Comparison of ENCODE assay signal across 9 cellular contexts in genomic region chr7:74092964-74093339, GRCh38. TPM values are rescaled to one million over a fixed set of nuclear protein-coding genes. Genes with fewer than 3 reads are reported as not detected.
DNase-seq lines count a peak whose midpoint lies in the region; ATAC-seq and TF ChIP-seq lines count a peak whose summit lies in the region.
"Had no signal": no experiment of that assay in that cellular context is flagged by ENCODE, and none has a peak within 500 bp of the region (broad histone marks: within the 10 kb centered on the region; RNA-seq: fewer than 3 reads in every experiment).

No MANE protein-coding gene starts in this region.

- no peak overlapping the region for H3K4me3 ChIP-seq in cardiac fibroblast (replicated peaks in 1 of 2; ENCODE audit: low read depth in 2 of 2, low read length in 2 of 2)
- no peak overlapping the region for H3K4me3 ChIP-seq in naive thymus-derived CD4-positive, alpha-beta T cell (ENCODE audit: low read length)

- H3K27me3 ChIP-seq in naive thymus-derived CD4-positive, alpha-beta T cell (ENCODE audit: control insufficient read depth in 2 of 2, insufficient read depth in 2 of 2, low read length in 2 of 2), result no peaks in the 10 kb centered on the region

- H3K9me3 ChIP-seq in naive thymus-derived CD4-positive, alpha-beta T cell (ENCODE audit: control insufficient read depth in 2 of 3, low read length in 3 of 3), result peaks cover 0 to 3% (median 0%) of the 10 kb centered on the region in 3 experiments

- peaks cover 0 to 2% (median 0%) of the 10 kb centered on the region in 11 donors for H3K9me3 Mint-ChIP-seq in naive thymus-derived CD4-positive, alpha-beta T cell

- H3K36me3 ChIP-seq in naive thymus-derived CD4-positive, alpha-beta T cell (ENCODE audit: control insufficient read depth in 2 of 3, insufficient read depth in 3 of 3, low read length in 3 of 3), result peaks cover 0 to 14% (median 0%) of the 10 kb centered on the region in 3 experiments

- CTCF ChIA-PET in naive thymus-derived CD4-positive, alpha-beta T cell (lab: Charles Lee), result no interaction called here

- H3K36me3 Mint-ChIP-seq in naive thymus-derived CD4-positive, alpha-beta T cell, result peaks cover 3 to 20% (median 11%) of the 10 kb centered on the region in 5 donors

- POLR2A ChIA-PET in naive thymus-derived CD4-positive, alpha-beta T cell (lab: Charles Lee), result no interaction called here

- H3K4me3 Mint-ChIP-seq in naive thymus-derived CD4-positive, alpha-beta T cell, result peak overlapping the region in 3 of 10 donors; percentile 34 to 89 (median 87)

- TF ChIP-seq CTCF in cardiac fibroblast (IDR thresholded peaks at IDR 0.05; ENCODE audit: low read depth, low read length), result no peak

- intact Hi-C loops in naive thymus-derived CD4-positive, alpha-beta T cell (cut with micrococcal nuclease), result loop anchor here in 1 of 2 donors (10.0 kb wide), 1 partner anchor 202 kb away; no protein-coding TSS in a partner anchor

- H3K4me1 ChIP-seq in naive thymus-derived CD4-positive, alpha-beta T cell (ENCODE audit: control insufficient read depth in 2 of 2, insufficient read depth in 2 of 2, low read length in 2 of 2), result peaks cover 11 to 16% of the 10 kb centered on the region in 2 donors

- in situ Hi-C loops in ACHN (cut with HindIII; ENCODE audit: low pct_ligation_motif_present, low pct_unique_long_range_greater_than_20kb, low sequenced_read_pairs), result no loop called here

- H3K27me3 Mint-ChIP-seq in naive thymus-derived CD4-positive, alpha-beta T cell, result no peaks in the 10 kb centered on the region

- peak; percentile 47 for ATAC-seq in GM19468 (IDR thresholded peaks at IDR 0.05; ENCODE audit: extremely low read depth, unreplicated experiment)
- peak; percentile 40 for ATAC-seq in HG03469 (IDR thresholded peaks at IDR 0.05; ENCODE audit: unreplicated experiment)
- ATAC-seq in naive thymus-derived CD4-positive, alpha-beta T cell, result peak; percentile 19

- no peak overlapping the region for H3K27ac ChIP-seq in naive thymus-derived CD4-positive, alpha-beta T cell (ENCODE audit: low read depth, low read length)
- H3K27ac ChIP-seq: KMS-11 had no signal

- DNase-seq in Daoy (ENCODE audit: low read depth), result peak; percentile 57
- DNase-seq in cardiac fibroblast (ENCODE audit: low read depth in 2 of 2), result peak; percentile 26 to 33
- DNase-seq in naive thymus-derived CD4-positive, alpha-beta T cell, result no peak
- DNase-seq in activated naive CD4-positive, alpha-beta T cell (lab: John Stamatoyannopoulos, UW), result no peak
- no peak for DNase-seq in ACHN
- DNase-seq in SHP77 treated with DMSO at 0.1 percent for 48 hours (lab: John Stamatoyannopoulos, UW), result no peak

- peak overlapping the region in 2 of 9 donors; percentile 41 to 71 for H3K27ac Mint-ChIP-seq in naive thymus-derived CD4-positive, alpha-beta T cell

- H3K4me1 Mint-ChIP-seq in naive thymus-derived CD4-positive, alpha-beta T cell, result peaks cover 6 to 23% (median 16%) of the 10 kb centered on the region in 7 donors

RNA-seq across cellular contexts. Expression of gene LIMK1, which starts 9.3 kb away (rescaled TPM):
- total RNA-seq in Daoy (2014; rRNA removed; shearing (Covaris generic)), result 41.0 and 52.2 TPM in 2 replicates
- 10 to 100 TPM; 11.0 to 19.7 (median 14.1) TPM for total RNA-seq in naive thymus-derived CD4-positive, alpha-beta T cell
- 1 to 10 TPM; 2.2 to 2.9 TPM for polyA plus RNA-seq in naive thymus-derived CD4-positive, alpha-beta T cell

Comparison
In these comparisons a context has a peak if more than half of its experiments do, and no peak if none do; other contexts are left out.
1. DNase-seq: peak in Daoy (single experiment) and cardiac fibroblast (2 of 2); none in naive thymus-derived CD4-positive, alpha-beta T cell (0 of 9), activated naive CD4-positive, alpha-beta T cell (0 of 4), ACHN (single experiment) and SHP77 treated with DMSO at 0.1 percent for 48 hours (single experiment).
2. Peak in every context shown above with its lines, with median percentiles within 50 percentile points of each other: ATAC-seq.